ENCODE assay signal across 15 cellular contexts in genomic region chr12:3931206-3931605, GRCh38. TPM values are rescaled to one million over a fixed set of nuclear protein-coding genes. Genes with fewer than 3 reads are reported as not detected.
DNase-seq lines count a peak whose midpoint lies in the region; ATAC-seq and TF ChIP-seq lines count a peak whose summit lies in the region.
"Had no signal": no experiment of that assay in that cellular context is flagged by ENCODE, and none has a peak within 500 bp of the region (broad histone marks: within the 10 kb centered on the region; RNA-seq: fewer than 3 reads in every experiment).

No MANE protein-coding gene starts in this region.

- peaks cover 0 to 3% of the 10 kb centered on the region in 2 donors for H3K36me3 Mint-ChIP-seq in CD4-positive, alpha-beta memory T cell
- H3K36me3 Mint-ChIP-seq in activated naive CD4-positive, alpha-beta T cell treated with anti-CD3 and anti-CD28 coated beads, Interleukin-2, amount 10 ng/mL, durations not matched to agents 7 days and 5 days: no peaks in the 10 kb centered on the region
- no peaks in the 10 kb centered on the region for H3K36me3 Mint-ChIP-seq in neural progenitor cell
- H3K36me3 Mint-ChIP-seq: CD4-positive, CD25-positive, alpha-beta regulatory T cell had no signal

- H3K4me2 ChIP-seq in DND-41 (ENCODE audit: insufficient read depth, low read length) (no peak overlapping the region), neural progenitor cell (no peak overlapping the region)

- peak; percentile 29 to 53 (median 46) for DNase-seq in CD4-positive, alpha-beta memory T cell
- DNase-seq in DND-41 (peak; percentile 11), neural progenitor cell (ENCODE audit: low spot score) (no peak), left colon (no peak), NCI-H446 (lab: John Stamatoyannopoulos, UW) (no peak), NCI-H146 treated with DMSO at 0.1 percent for 48 hours (lab: John Stamatoyannopoulos, UW; ENCODE audit: unreplicated experiment) (no peak)
- peak; percentile 37 for DNase-seq in activated naive CD4-positive, alpha-beta T cell treated with anti-CD3 and anti-CD28 coated beads, Interleukin-2, amount 10 ng/mL, durations not matched to agents 7 days and 5 days
- DNase-seq: HFFc6, KG1, NCI-H1436, NCI-H2029 treated with DMSO at 0.1 percent for 48 hours, NCI-H2171 treated with DMSO at 0.1 percent for 48 hours, NCI-H510A had no signal

- H3K27ac ChIP-seq in CD4-positive, alpha-beta memory T cell (ENCODE audit: low read depth, low read length): no peak overlapping the region
- H3K27ac ChIP-seq in DND-41 (ENCODE audit: low read length) (no peak overlapping the region), neural progenitor cell (no peak overlapping the region)

- H3K9ac ChIP-seq in DND-41 (ENCODE audit: low read depth, low read length) (no peak overlapping the region), neural progenitor cell (no peak overlapping the region)

- peaks cover 58% of the 10 kb centered on the region for H3K4me1 ChIP-seq in CD4-positive, alpha-beta memory T cell (ENCODE audit: insufficient read depth, low read length)
- peaks cover 30% of the 10 kb centered on the region for H3K4me1 ChIP-seq in DND-41 (ENCODE audit: insufficient read depth, low read length)
- H3K4me1 ChIP-seq in neural progenitor cell: peaks cover 34% of the 10 kb centered on the region

- H3K4me3 Mint-ChIP-seq in CD4-positive, alpha-beta memory T cell: peak overlapping the region in 7 of 8 donors; percentile 7 to 70 (median 46)
- H3K4me3 Mint-ChIP-seq in activated naive CD4-positive, alpha-beta T cell treated with anti-CD3 and anti-CD28 coated beads, Interleukin-2, amount 10 ng/mL, durations not matched to agents 7 days and 5 days: no peak overlapping the region
- H3K4me3 Mint-ChIP-seq in neural progenitor cell: no peak overlapping the region
- H3K4me3 Mint-ChIP-seq: B cell; CD4-positive, CD25-positive, alpha-beta regulatory T cell; HFFc6 had no signal

- TF ChIP-seq CTCF in DND-41 (IDR thresholded peaks at IDR 0.05; ENCODE audit: borderline replicate concordance, extremely low read depth, low read length, poor library complexity, severe bottlenecking): no peak
- no peak for TF ChIP-seq CTCF in neural progenitor cell (IDR thresholded peaks at IDR 0.05)

- intact Hi-C loops in CD4-positive, alpha-beta memory T cell (cut with micrococcal nuclease): no loop called here
- intact Hi-C loops in left colon (cut with DNase I, micrococcal nuclease): no loop called here

- no peak overlapping the region for H2AFZ ChIP-seq in DND-41 (ENCODE audit: low read depth, low read length)
- no peak overlapping the region for H2AFZ ChIP-seq in neural progenitor cell (replicated peaks)

- H3K27me3 ChIP-seq in CD4-positive, alpha-beta memory T cell (ENCODE audit: insufficient read depth, low read length): no peaks in the 10 kb centered on the region
- H3K27me3 ChIP-seq in DND-41 (ENCODE audit: insufficient read depth, low read length, poor library complexity) (peaks cover 10% of the 10 kb centered on the region), neural progenitor cell (no peaks in the 10 kb centered on the region)

- H3K79me2 ChIP-seq in DND-41 (ENCODE audit: insufficient read depth, low read length) (no peaks in the 10 kb centered on the region), neural progenitor cell (ENCODE audit: low read depth) (no peaks in the 10 kb centered on the region)

- peak overlapping the region; percentile 48 to 92 (median 83) for H3K27ac Mint-ChIP-seq in CD4-positive, alpha-beta memory T cell
- H3K27ac Mint-ChIP-seq in activated naive CD4-positive, alpha-beta T cell treated with anti-CD3 and anti-CD28 coated beads, Interleukin-2, amount 10 ng/mL, durations not matched to agents 7 days and 5 days: no peak overlapping the region
- H3K27ac Mint-ChIP-seq in neural progenitor cell: peak overlapping the region; percentile 52
- H3K27ac Mint-ChIP-seq: B cell, HFFc6 had no signal

- H3K36me3 ChIP-seq in CD4-positive, alpha-beta memory T cell (ENCODE audit: insufficient read depth, low read length): no peaks in the 10 kb centered on the region
- H3K36me3 ChIP-seq in DND-41 (ENCODE audit: insufficient read depth, low read length): no peaks in the 10 kb centered on the region
- H3K36me3 ChIP-seq in neural progenitor cell: no peaks in the 10 kb centered on the region

- CTCF ChIA-PET in CD4-positive, alpha-beta memory T cell (lab: Charles Lee; ENCODE audit: partially characterized antibody): interaction anchor here (3.5 kb wide), 1 partner anchor 31 kb away, joined by 22 read pairs; no protein-coding TSS in a partner anchor
- CTCF ChIA-PET in activated naive CD4-positive, alpha-beta T cell treated with anti-CD3 and anti-CD28 coated beads, Interleukin-2, amount 10 ng/mL, durations not matched to agents 7 days and 5 days (lab: Charles Lee): interaction anchor here (0.9 to 1.5 kb wide), 2 partner anchors 45 to 47 kb away, joined by 3 read pairs; no protein-coding TSS in a partner anchor

- POLR2A ChIA-PET in CD4-positive, alpha-beta memory T cell (lab: Charles Lee; ENCODE audit: partially characterized antibody): interaction anchor here (0.6 to 7.0 kb wide), 6 partner anchors 9 to 34 kb away, joined by 3 to 87 read pairs (median 4); no protein-coding TSS in a partner anchor

- H3K4me3 ChIP-seq in CD4-positive, alpha-beta memory T cell (ENCODE audit: low read length in 2 of 2): no peak overlapping the region
- H3K4me3 ChIP-seq in DND-41 (ENCODE audit: low read depth in 1 of 2, low read length in 2 of 2): no peak overlapping the region
- no peak overlapping the region for H3K4me3 ChIP-seq in neural progenitor cell

- peaks cover 0 to 4% (median 0%) of the 10 kb centered on the region in 8 donors for H3K9me3 Mint-ChIP-seq in CD4-positive, alpha-beta memory T cell
- no peaks in the 10 kb centered on the region for H3K9me3 Mint-ChIP-seq in activated naive CD4-positive, alpha-beta T cell treated with anti-CD3 and anti-CD28 coated beads, Interleukin-2, amount 10 ng/mL, durations not matched to agents 7 days and 5 days
- H3K9me3 Mint-ChIP-seq in neural progenitor cell: peaks cover 8% of the 10 kb centered on the region
- H3K9me3 Mint-ChIP-seq: HFFc6 had no signal

- ATAC-seq in DND-41 (ENCODE audit: insufficient read depth, low read depth): no peak
- ATAC-seq in left colon: no peak

- peaks cover 44 to 83% (median 65%) of the 10 kb centered on the region in 4 donors for H3K4me1 Mint-ChIP-seq in CD4-positive, alpha-beta memory T cell
- H3K4me1 Mint-ChIP-seq in activated naive CD4-positive, alpha-beta T cell treated with anti-CD3 and anti-CD28 coated beads, Interleukin-2, amount 10 ng/mL, durations not matched to agents 7 days and 5 days: peaks cover 64% of the 10 kb centered on the region
- H3K4me1 Mint-ChIP-seq in neural progenitor cell: peaks cover 46% of the 10 kb centered on the region

- H3F3A ChIP-seq in neural progenitor cell (ENCODE audit: low read depth): no peaks in the 10 kb centered on the region

- no peaks in the 10 kb centered on the region for H3K27me3 Mint-ChIP-seq in CD4-positive, alpha-beta memory T cell
- peaks cover 32% of the 10 kb centered on the region for H3K27me3 Mint-ChIP-seq in activated naive CD4-positive, alpha-beta T cell treated with anti-CD3 and anti-CD28 coated beads, Interleukin-2, amount 10 ng/mL, durations not matched to agents 7 days and 5 days
- peaks cover 8% of the 10 kb centered on the region for H3K27me3 Mint-ChIP-seq in neural progenitor cell (ENCODE audit: insufficient read depth, low read depth)
- H3K27me3 Mint-ChIP-seq: CD4-positive, CD25-positive, alpha-beta regulatory T cell had no signal

- H4K20me1 ChIP-seq in DND-41 (ENCODE audit: insufficient read depth, low read length): no peaks in the 10 kb centered on the region
- H4K20me1 ChIP-seq in neural progenitor cell (ENCODE audit: low read depth): no peaks in the 10 kb centered on the region

- H3K9me3 ChIP-seq in CD4-positive, alpha-beta memory T cell (ENCODE audit: control insufficient read depth in 1 of 2, low read length in 2 of 2): no peaks in the 10 kb centered on the region
- no peaks in the 10 kb centered on the region for H3K9me3 ChIP-seq in DND-41 (ENCODE audit: insufficient read depth, low read length, severe bottlenecking)
- H3K9me3 ChIP-seq in neural progenitor cell (ENCODE audit: low read depth): no peaks in the 10 kb centered on the region

RNA-seq across cellular contexts. Expression of gene PARP11, which starts 58.0 kb away (rescaled TPM):
- 10 to 100 TPM; 36.4 to 39.9 TPM for total RNA-seq in CD4-positive, alpha-beta memory T cell
- polyA plus RNA-seq in CD4-positive, alpha-beta memory T cell: 1 to 10 TPM; 7.6 to 8.0 TPM
- 11.1 and 12.2 TPM in 2 replicates for total RNA-seq in neural progenitor cell (ENCODE audit: low replicate concordance)
- total RNA-seq in left colon: 1 to 10 TPM; 7.4 to 7.5 TPM

Comparison
In these comparisons a context has a peak if more than half of its experiments do, and no peak if none do; other contexts are left out.
1. DNase-seq: peak in CD4-positive, alpha-beta memory T cell (5 of 5), DND-41 (single experiment) and activated naive CD4-positive, alpha-beta T cell treated with anti-CD3 and anti-CD28 coated beads, Interleukin-2, amount 10 ng/mL, durations not matched to agents 7 days and 5 days (single experiment); none in neural progenitor cell (single experiment), left colon (0 of 2), NCI-H446 (0 of 2) and NCI-H146 treated with DMSO at 0.1 percent for 48 hours (single experiment).
2. H3K4me3 Mint-ChIP-seq: peak in CD4-positive, alpha-beta memory T cell (7 of 8); none in activated naive CD4-positive, alpha-beta T cell treated with anti-CD3 and anti-CD28 coated beads, Interleukin-2, amount 10 ng/mL, durations not matched to agents 7 days and 5 days (single experiment) and neural progenitor cell (single experiment).